In the genomic region with DNA sequence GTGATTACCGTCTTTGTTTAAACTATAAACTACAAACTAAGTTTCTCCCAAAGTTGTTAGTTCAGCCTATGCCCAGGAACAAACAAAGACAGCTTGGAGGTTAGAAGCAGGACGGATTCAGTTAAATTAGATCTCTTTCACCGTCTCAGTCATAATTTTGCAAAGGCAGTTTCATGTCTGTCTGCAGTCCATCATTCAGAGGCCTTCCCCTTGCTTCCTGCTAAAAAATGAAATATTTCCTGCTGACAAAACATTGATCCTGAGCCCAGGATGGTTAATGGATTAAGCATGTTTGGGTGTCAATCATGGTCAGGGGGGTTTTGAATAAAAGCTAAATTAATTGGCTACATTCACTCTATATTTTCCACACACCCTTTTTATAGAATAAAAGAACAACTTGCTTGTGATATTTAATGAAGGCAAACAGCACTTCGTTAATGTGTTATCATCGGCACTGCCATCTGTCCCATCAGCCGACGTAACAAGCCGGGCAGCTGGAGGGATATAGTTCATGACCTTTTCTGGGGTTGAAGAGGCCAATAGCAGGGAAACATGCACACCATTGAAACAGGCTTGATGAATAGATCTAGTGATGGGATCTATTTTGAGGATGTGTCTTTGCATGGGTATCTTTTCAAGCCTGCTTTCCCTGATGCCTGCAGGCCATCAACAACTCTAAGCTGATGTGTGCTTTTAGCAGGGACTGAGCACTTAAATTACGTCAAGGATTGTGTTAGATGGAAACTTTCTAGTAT, we compare ENCODE assay signal across 21 cellular contexts.
"Had no signal": no experiment of that assay in that cellular context is flagged by ENCODE, and none has a peak within 500 bp of the region (broad histone marks: within the 10 kb centered on the region; RNA-seq: fewer than 3 reads in every experiment).

No MANE protein-coding gene starts in this region.

- H3K4me1 ChIP-seq: heart right ventricle, spleen, testis, tibial nerve, upper lobe of right lung, vagina had no signal

- H3K27ac ChIP-seq: dorsolateral prefrontal cortex, heart right ventricle, spleen, testis, tibial nerve, upper lobe of right lung, vagina had no signal

- FAIRE-seq: frontal cortex had no signal

- H3K36me3 ChIP-seq: heart right ventricle, spleen, tibial nerve, upper lobe of right lung, vagina had no signal

- H3K27me3 ChIP-seq: dorsolateral prefrontal cortex, spleen, testis, tibial nerve, upper lobe of right lung, vagina had no signal

- DNase-seq: dorsolateral prefrontal cortex; effector CD8-positive, alpha-beta T cell; heart right ventricle; hypothalamus; islet precursor cell; mammary epithelial cell; mucosa of descending colon; naive thymus-derived CD8-positive, alpha-beta T cell; posterior cingulate gyrus; spleen; stimulated activated CD4-positive, alpha-beta T cell treated with anti-CD3 and anti-CD28 coated beads, Interleukin-15, amount 100 ng/mL, for 24 hours; stimulated activated CD4-positive, alpha-beta T cell treated with anti-CD3 and anti-CD28 coated beads, Interleukin-1b, Interleukin-23, amount 100 ng/mL, for 48 hours; stimulated activated CD4-positive, alpha-beta T cell treated with anti-CD3 and anti-CD28 coated beads, Interleukin-4, amount 100 ng/mL, for 24 hours; testis; upper lobe of right lung had no signal

- ATAC-seq: heart right ventricle; left lobe of liver; mucosa of descending colon; naive thymus-derived CD8-positive, alpha-beta T cell; sciatic nerve; stimulated activated memory B cell treated with anti-CD40 and anti-IgM and Interleukin-4, amounts not matched to agents 10 μg/mL and 1 μg/mL and 100 μg/mL, for 72 hours; upper lobe of right lung had no signal

- H3K9me3 ChIP-seq: heart right ventricle, mucosa of descending colon, testis, tibial nerve, upper lobe of right lung, vagina had no signal

- H3K4me3 ChIP-seq: dorsolateral prefrontal cortex, heart right ventricle, mucosa of descending colon, spleen, testis, tibial nerve, upper lobe of right lung, vagina had no signal
